ENCODE assay signal across 8 cellular contexts in genomic region chr18:32552421-32553030, GRCh38.
DNase-seq lines count a peak whose midpoint lies in the region; ATAC-seq and TF ChIP-seq lines count a peak whose summit lies in the region.

No MANE protein-coding gene starts in this region.

- H3K4me1 Mint-ChIP-seq in neural progenitor cell = peaks cover 41% of the 10 kb centered on the region

- 33 to 45% methylated on average over 4 of the region's 4 CpGs for WGBS in tibial nerve, 2 donors

- H2AFZ ChIP-seq in neural progenitor cell (replicated peaks) = no peak overlapping the region

- H4K20me1 ChIP-seq in neural progenitor cell (ENCODE audit: low read depth) = peaks cover 21% of the 10 kb centered on the region

- peaks cover 2% of the 10 kb centered on the region for H3K9me3 Mint-ChIP-seq in neural progenitor cell

- H3K4me3 ChIP-seq in NT2/D1 (ENCODE audit: insufficient read length, low read depth) (no peak overlapping the region), fibroblast of mammary gland (ENCODE audit: control insufficient read depth, low read depth, low read length) (no peak overlapping the region), neural progenitor cell (no peak overlapping the region), tibial nerve (no peak overlapping the region)

- no peak for TF ChIP-seq EP300 in tibial nerve (IDR thresholded peaks at IDR 0.05)

- TF ChIP-seq CTCF in GM20000 (IDR thresholded peaks at IDR 0.05; ENCODE audit: extremely low read depth, missing control alignments) = peak; percentile 62
- peak; percentile 80 for TF ChIP-seq CTCF in fibroblast of mammary gland (conservative IDR thresholded peaks at IDR 0.05; ENCODE audit: control insufficient read depth, insufficient read depth, low read depth, low read length)
- TF ChIP-seq CTCF in neural progenitor cell (IDR thresholded peaks at IDR 0.05) = peak; percentile 66
- TF ChIP-seq CTCF in tibial nerve (IDR thresholded peaks at IDR 0.05) = peak; percentile 57 to 70 (median 63)

- H3K79me2 ChIP-seq in neural progenitor cell (ENCODE audit: low read depth) = no peaks in the 10 kb centered on the region

- DNase-seq in DMS 273 (lab: John Stamatoyannopoulos, UW; ENCODE audit: unreplicated experiment) (peak; percentile 85), GM20000 (ENCODE audit: low spot score) (peak; percentile 68), NT2/D1 (ENCODE audit: low read depth, low spot score) (peak; percentile 65), activated T-cell treated with anti-CD3 and anti-CD28 coated beads for 1 hour (ENCODE audit: low read depth) (peak; percentile 32), fibroblast of mammary gland (ENCODE audit: low read depth) (peak; percentile 75), neural progenitor cell (ENCODE audit: low spot score) (peak; percentile 81), tibial nerve (ENCODE audit: low spot score in 2 of 2) (peak in 1 of 2 donors; percentile 82)

- H3K36me3 Mint-ChIP-seq in neural progenitor cell = no peaks in the 10 kb centered on the region

- no peak overlapping the region for H3K4me3 Mint-ChIP-seq in neural progenitor cell

- no peak overlapping the region for H3K27ac Mint-ChIP-seq in neural progenitor cell

- H3K27me3 ChIP-seq in NT2/D1 (ENCODE audit: insufficient read depth, insufficient read length) = no peaks in the 10 kb centered on the region
- peaks cover 13% of the 10 kb centered on the region for H3K27me3 ChIP-seq in neural progenitor cell
- no peaks in the 10 kb centered on the region for H3K27me3 ChIP-seq in tibial nerve

- ATAC-seq in HG03575 (IDR thresholded peaks at IDR 0.05; ENCODE audit: extremely low read depth, insufficient number of reproducible peaks, low FRiP score, unreplicated experiment) = peak; percentile 81

- no peak overlapping the region for H3K9ac ChIP-seq in NT2/D1 (ENCODE audit: insufficient read length, low read depth)
- no peak overlapping the region for H3K9ac ChIP-seq in neural progenitor cell

- H3K4me1 ChIP-seq in NT2/D1 (ENCODE audit: insufficient read depth, insufficient read length) = no peaks in the 10 kb centered on the region
- peaks cover 42% of the 10 kb centered on the region for H3K4me1 ChIP-seq in neural progenitor cell
- no peaks in the 10 kb centered on the region for H3K4me1 ChIP-seq in tibial nerve

- H3K27me3 Mint-ChIP-seq in neural progenitor cell (ENCODE audit: insufficient read depth, low read depth) = peaks cover 15% of the 10 kb centered on the region

- H3K27ac ChIP-seq in neural progenitor cell = no peak overlapping the region
- H3K27ac ChIP-seq in tibial nerve = no peak overlapping the region

- H3K36me3 ChIP-seq in NT2/D1 (ENCODE audit: insufficient read depth, insufficient read length, low read length) = no peaks in the 10 kb centered on the region
- H3K36me3 ChIP-seq in neural progenitor cell = no peaks in the 10 kb centered on the region
- no peaks in the 10 kb centered on the region for H3K36me3 ChIP-seq in tibial nerve

- H3K9me3 ChIP-seq in NT2/D1 (ENCODE audit: insufficient read depth, low read length) (no peaks in the 10 kb centered on the region), neural progenitor cell (ENCODE audit: low read depth) (no peaks in the 10 kb centered on the region), tibial nerve (no peaks in the 10 kb centered on the region)

- H3K4me2 ChIP-seq in neural progenitor cell = no peak overlapping the region

- no peak for TF ChIP-seq POLR2A in tibial nerve (IDR thresholded peaks at IDR 0.05)

- peaks cover 67% of the 10 kb centered on the region for H3F3A ChIP-seq in neural progenitor cell (ENCODE audit: low read depth)
